9 cellular contexts compared by ENCODE assay signal in the genomic region with DNA sequence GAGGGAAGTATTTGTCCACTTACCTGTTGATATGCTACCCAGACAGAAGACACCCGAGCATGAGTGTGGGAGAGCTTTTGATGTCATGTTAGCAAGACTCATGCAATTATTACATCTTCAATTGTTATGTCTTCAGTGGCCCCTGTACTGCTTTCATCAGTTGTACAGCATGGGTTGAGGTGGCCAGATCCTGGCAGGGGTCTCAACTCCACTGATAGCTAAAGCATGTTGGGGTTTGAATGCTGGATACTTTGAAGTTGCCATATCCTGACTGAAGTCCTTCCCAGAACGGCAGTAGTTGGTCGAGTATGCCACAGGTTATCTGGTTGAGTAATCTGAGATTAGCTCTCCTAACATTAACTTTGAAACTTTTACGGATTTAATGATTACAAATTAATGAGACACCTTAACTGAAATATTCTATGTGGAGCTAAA. TPM values are rescaled to one million over a fixed set of nuclear protein-coding genes. Genes with fewer than 3 reads are reported as not detected.
DNase-seq lines count a peak whose midpoint lies in the region; ATAC-seq, FAIRE-seq and TF ChIP-seq lines count a peak whose summit lies in the region.
"Had no signal": no experiment of that assay in that cellular context is flagged by ENCODE, and none has a peak within 500 bp of the region (broad histone marks: within the 10 kb centered on the region; RNA-seq: fewer than 3 reads in every experiment).

No MANE protein-coding gene starts in this region.

- peaks cover 3% of the 10 kb centered on the region for H3K36me3 Mint-ChIP-seq in HFFc6 (ENCODE audit: low read depth)

- peak overlapping the region; percentile 91 for H3K27ac Mint-ChIP-seq in HFFc6

- peaks cover 32% of the 10 kb centered on the region; the same call in 2 of the 3 replicates for H3K36me3 ChIP-seq in K562 (ENCODE audit: control insufficient read depth, insufficient read depth, low read length)

- TF ChIP-seq EP300 in K562 (IDR thresholded peaks at IDR 0.05; ENCODE audit: low read length): no peak

- H3K27me3 Mint-ChIP-seq in HFFc6 (ENCODE audit: insufficient read depth): peaks cover 1% of the 10 kb centered on the region; the same call in 1 of the 2 replicates

- ATAC-seq in K562 (peak; percentile 9; the same call in 2 of the 3 replicates), HG03095 (IDR thresholded peaks at IDR 0.05; ENCODE audit: unreplicated experiment) (no peak), GM21737 (IDR thresholded peaks at IDR 0.05; ENCODE audit: unreplicated experiment) (no peak)

- H3K9me3 ChIP-seq in K562 (replicated peaks; ENCODE audit: control insufficient read depth, insufficient read depth, low read depth, low read length): no peaks in the 10 kb centered on the region
- no peaks in the 10 kb centered on the region for H3K9me3 ChIP-seq in mononuclear cell (ENCODE audit: low read depth, low read length)

- H3K9ac ChIP-seq in K562 (ENCODE audit: insufficient read depth in 1 of 2, low read depth in 2 of 2, low read length in 2 of 2): peak overlapping the region; percentile 77 to 84

- intact Hi-C loops in K562 (cut with micrococcal nuclease): no loop called here

- peak overlapping the region; percentile 18; the same call in 2 of the 3 replicates for H3K27ac ChIP-seq in K562 (ENCODE audit: extremely low read depth, low read depth, low read length)

- H3K4me3 ChIP-seq in K562 (peak overlapping the region; percentile 89), mononuclear cell (ENCODE audit: low read length) (peak overlapping the region; percentile 95)

- BruUV-seq in K562 (replicated peaks; lab: Mats Ljungman, UMichigan): TSS peak; percentile 48

- H4K20me1 ChIP-seq in K562 (replicated peaks; ENCODE audit: control insufficient read depth, insufficient read depth, low read length): peaks cover 4% of the 10 kb centered on the region

- DNase-seq in ACHN: peak; percentile 19
- no peak for DNase-seq in HFFc6
- peak in 1 of 4 experiments; percentile 22 for DNase-seq in K562 (ENCODE audit: extremely low read depth in 1 of 4, low spot score in 3 of 4)
- DNase-seq in NCI-H526 treated with DMSO at 0.1 percent for 48 hours (lab: John Stamatoyannopoulos, UW): no peak
- no peak for DNase-seq in activated effector memory CD4-positive, alpha-beta T cell treated with Interleukin-2 at 50 U/mL for 16 hours

- H3K4me1 ChIP-seq in K562 (replicated peaks in 1 of 2; ENCODE audit: control insufficient read depth in 2 of 2, insufficient read depth in 2 of 2, low read length in 2 of 2): peaks cover 6 to 13% of the 10 kb centered on the region in 2 experiments; a peak in 4 of 5 replicates
- peaks cover 45% of the 10 kb centered on the region for H3K4me1 ChIP-seq in mononuclear cell (ENCODE audit: insufficient read depth, low read length)

- H3K4me1 Mint-ChIP-seq in HFFc6 (ENCODE audit: low read depth): peaks cover 30% of the 10 kb centered on the region

- CTCF ChIA-PET in K562 (lab: Yijun Ruan, JAX; ENCODE audit: low intra/inter-chr PET ratio): no interaction called here

- H3K9me1 ChIP-seq in K562 (ENCODE audit: control insufficient read depth, insufficient read depth, low read length): no peaks in the 10 kb centered on the region

- H3K79me2 ChIP-seq in K562 (ENCODE audit: control insufficient read depth, insufficient read depth, low read length): peaks cover 66% of the 10 kb centered on the region

- H2AFZ ChIP-seq in K562 (ENCODE audit: low read depth, low read length): no peak overlapping the region

- H3K27me3 ChIP-seq in K562 (ENCODE audit: control insufficient read depth in 2 of 2, insufficient read depth in 2 of 2, low read length in 2 of 2) (no peaks in the 10 kb centered on the region), mononuclear cell (ENCODE audit: insufficient read depth, low read length) (no peaks in the 10 kb centered on the region)

- POLR2A ChIA-PET in K562 (lab: Yijun Ruan, JAX): interaction anchor here (1.1 to 1.6 kb wide), 3 partner anchors 9 to 475 kb away, joined by 3 to 5 read pairs (median 4); no protein-coding TSS in a partner anchor

- in situ Hi-C loops in ACHN (cut with HindIII; ENCODE audit: low pct_ligation_motif_present, low pct_unique_long_range_greater_than_20kb, low sequenced_read_pairs) (no loop called here), K562 (cut with MboI) (no loop called here)

- FAIRE-seq in K562 (lab: Jason Lieb, UNC): no peak
- FAIRE-seq: islet of Langerhans had no signal

- peak overlapping the region; percentile 86 for H3K4me3 Mint-ChIP-seq in HFFc6

- 3% methylated on average over 4 of the region's 4 CpGs for WGBS in K562 (ENCODE audit: insufficient coverage, low coverage, missing lambda C conversion rate)

- no peaks in the 10 kb centered on the region for H3K9me3 Mint-ChIP-seq in HFFc6

- no peak for TF ChIP-seq POLR2A in K562 (conservative IDR thresholded peaks at IDR 0.05)

- H3K4me2 ChIP-seq in K562 (ENCODE audit: insufficient read depth, low read length): peak overlapping the region; percentile 87

- TF ChIP-seq CTCF in HFFc6 (IDR thresholded peaks at IDR 0.05) (no peak), K562 (IDR thresholded peaks at IDR 0.05 in 2 of 3, conservative IDR thresholded peaks at IDR 0.05 in 1 of 3; ENCODE audit: insufficient read depth in 2 of 3, low read depth in 1 of 3, low read length in 3 of 3) (no peak)

- TF ChIP-seq RAD21 in K562 (CRISPR knock-in tag; conservative IDR thresholded peaks at IDR 0.05 in 1 of 2, IDR thresholded peaks at IDR 0.05 in 1 of 2): no peak

RNA-seq across cellular contexts. Expression of a gene that starts 1.2 kb away (rescaled TPM):
- total RNA-seq in HFFc6 (2021; fragmentation: NEBNext Ultra II Directional; extraction: Animal tissue kit (Norgen Biotek cat#: 25700)): 10 to 100 TPM; 30.0 to 39.9 (median 36.9) TPM
- total RNA-seq in K562 (2011; cell fraction: chromatin; rRNA removed; ENCODE audit: low replicate concordance): 36.0 and 88.9 TPM in 2 replicates
- total RNA-seq in K562 (2011; cell fraction: nucleolus; rRNA removed): 19.5 and 24.9 TPM in 2 replicates
- total RNA-seq in K562 (2011; cell fraction: nucleoplasm; rRNA removed): 49.1 and 66.4 TPM in 2 replicates
- total RNA-seq in K562 (2014; rRNA removed) (28.3 and 28.9 TPM in 2 replicates), K562 (2014; rRNA removed; fragmentation: Illumina TruSeq; extraction: Trizol) (74.1 and 81.4 TPM in 2 replicates), K562 (2015; rRNA removed; fragmentation: Illumina TruSeq; extraction: Trizol) (49.9 and 54.3 TPM in 2 replicates), K562 (2021) (46.7 and 47.8 TPM in 2 replicates), mononuclear cell (10.1 TPM)
- polyA plus RNA-seq in K562 (2011; rRNA removed) (149 and 195 TPM in 2 replicates), K562 (2014; fragmentation: Illumina TruSeq; extraction: Trizol) (51.5 and 54.2 TPM in 2 replicates), K562 (2014; fragmentation: Nextera tagmentation; extraction: Ambion mirVana) (10 to 100 TPM; 10.9 to 15.1 TPM), K562 (2014; rRNA removed) (54.7 and 57.6 TPM in 2 replicates)
- polyA plus RNA-seq in K562 (2011; cell fraction: cytosol; rRNA removed): 61.1 and 133 TPM in 2 replicates
- 40.1 and 97.3 TPM in 2 replicates for polyA plus RNA-seq in K562 (2011; cell fraction: nucleus; rRNA removed)
- polyA plus RNA-seq in K562 (2012): 36.6 and 43.0 TPM in 2 replicates
- 87.3 and 128 TPM in 2 replicates for polyA minus RNA-seq in K562 (2011; rRNA and poly(A)+ RNA removed)
- 24.5 and 28.9 TPM in 2 replicates for polyA minus RNA-seq in K562 (2011; cell fraction: cytosol; rRNA and poly(A)+ RNA removed)
- 13.7 and 29.1 TPM in 2 replicates for polyA minus RNA-seq in K562 (2011; cell fraction: nucleus; rRNA and poly(A)+ RNA removed)

RNA-seq across cellular contexts. Expression of a gene that starts 46.7 kb away (rescaled TPM):
- under 1 TPM in 2 of 6 experiments, not detected in 4; 0.09 to 0.10 TPM for total RNA-seq in HFFc6 (2021; fragmentation: NEBNext Ultra II Directional; extraction: Animal tissue kit (Norgen Biotek cat#: 25700))
- not detected in 2 replicates for total RNA-seq in K562 (2011; cell fraction: chromatin; rRNA removed; ENCODE audit: low replicate concordance)
- total RNA-seq in K562 (2011; cell fraction: nucleolus; rRNA removed): not detected in 2 replicates
- not detected in 2 replicates for total RNA-seq in K562 (2011; cell fraction: nucleoplasm; rRNA removed)
- total RNA-seq in K562 (2014; rRNA removed) (not detected in 2 replicates), K562 (2014; rRNA removed; fragmentation: Illumina TruSeq; extraction: Trizol) (not detected in 2 replicates), K562 (2015; rRNA removed; fragmentation: Illumina TruSeq; extraction: Trizol) (not detected in 2 replicates), K562 (2021) (not detected in 2 replicates), mononuclear cell (not detected)
- polyA plus RNA-seq in K562 (2011; rRNA removed) (not detected in 2 replicates), K562 (2014; fragmentation: Illumina TruSeq; extraction: Trizol) (not detected in 2 replicates), K562 (2014; fragmentation: Nextera tagmentation; extraction: Ambion mirVana) (not detected), K562 (2014; rRNA removed) (not detected in 2 replicates)
- not detected in 2 replicates for polyA plus RNA-seq in K562 (2011; cell fraction: cytosol; rRNA removed)
- not detected in 2 replicates for polyA plus RNA-seq in K562 (2011; cell fraction: nucleus; rRNA removed)
- polyA plus RNA-seq in K562 (2012): 0.04 TPM in 1 of 2 replicates, not detected in the other
- not detected in 2 replicates for polyA minus RNA-seq in K562 (2011; rRNA and poly(A)+ RNA removed)
- polyA minus RNA-seq in K562 (2011; cell fraction: cytosol; rRNA and poly(A)+ RNA removed): not detected in 2 replicates
- not detected in 2 replicates for polyA minus RNA-seq in K562 (2011; cell fraction: nucleus; rRNA and poly(A)+ RNA removed)

RNA-seq across cellular contexts. Expression of a gene that starts 56.7 kb away (rescaled TPM):
- total RNA-seq in HFFc6 (2021; fragmentation: NEBNext Ultra II Directional; extraction: Animal tissue kit (Norgen Biotek cat#: 25700)): 10 to 100 TPM in 5 of 6 experiments, 1 to 10 TPM in 1; 7.6 to 14.2 (median 13.8) TPM
- 15.0 and 59.9 TPM in 2 replicates for total RNA-seq in K562 (2011; cell fraction: chromatin; rRNA removed; ENCODE audit: low replicate concordance)
- total RNA-seq in K562 (2011; cell fraction: nucleolus; rRNA removed): 6.3 and 9.6 TPM in 2 replicates
- 15.5 and 18.9 TPM in 2 replicates for total RNA-seq in K562 (2011; cell fraction: nucleoplasm; rRNA removed)
- 19.3 and 22.5 TPM in 2 replicates for total RNA-seq in K562 (2014; rRNA removed)
- total RNA-seq in K562 (2014; rRNA removed; fragmentation: Illumina TruSeq; extraction: Trizol): 43.8 and 46.2 TPM in 2 replicates
- total RNA-seq in K562 (2015; rRNA removed; fragmentation: Illumina TruSeq; extraction: Trizol): 35.1 and 37.4 TPM in 2 replicates
- 21.5 and 21.8 TPM in 2 replicates for total RNA-seq in K562 (2021)
- polyA plus RNA-seq in K562 (2011; rRNA removed): 38.1 and 43.2 TPM in 2 replicates
- polyA plus RNA-seq in K562 (2011; cell fraction: cytosol; rRNA removed): 5.4 and 15.5 TPM in 2 replicates
- 21.4 and 36.2 TPM in 2 replicates for polyA plus RNA-seq in K562 (2011; cell fraction: nucleus; rRNA removed)
- polyA plus RNA-seq in K562 (2012): 18.8 and 18.9 TPM in 2 replicates
- polyA plus RNA-seq in K562 (2014; fragmentation: Illumina TruSeq; extraction: Trizol): 31.6 and 35.0 TPM in 2 replicates
- 1 to 10 TPM; 4.5 to 9.0 TPM for polyA plus RNA-seq in K562 (2014; fragmentation: Nextera tagmentation; extraction: Ambion mirVana)
- 25.4 and 30.5 TPM in 2 replicates for polyA plus RNA-seq in K562 (2014; rRNA removed)
- polyA minus RNA-seq in K562 (2011; rRNA and poly(A)+ RNA removed): 30.4 and 40.8 TPM in 2 replicates
- 10.7 and 11.6 TPM in 2 replicates for polyA minus RNA-seq in K562 (2011; cell fraction: cytosol; rRNA and poly(A)+ RNA removed)
- polyA minus RNA-seq in K562 (2011; cell fraction: nucleus; rRNA and poly(A)+ RNA removed): 8.5 and 18.7 TPM in 2 replicates
- 2.0 TPM for total RNA-seq in mononuclear cell

RNA-seq across cellular contexts. Expression of a gene that starts 56.8 kb away (rescaled TPM):
- total RNA-seq in HFFc6 (2021; fragmentation: NEBNext Ultra II Directional; extraction: Animal tissue kit (Norgen Biotek cat#: 25700)): 10 to 100 TPM; 15.2 to 19.8 (median 18.0) TPM
- total RNA-seq in K562 (2011; cell fraction: chromatin; rRNA removed; ENCODE audit: low replicate concordance): 5.0 and 7.8 TPM in 2 replicates
- total RNA-seq in K562 (2011; cell fraction: nucleolus; rRNA removed): 2.7 and 2.9 TPM in 2 replicates
- 3.4 and 7.2 TPM in 2 replicates for total RNA-seq in K562 (2011; cell fraction: nucleoplasm; rRNA removed)
- total RNA-seq in K562 (2014; rRNA removed) (15.8 and 17.9 TPM in 2 replicates), K562 (2014; rRNA removed; fragmentation: Illumina TruSeq; extraction: Trizol) (15.6 and 17.0 TPM in 2 replicates), K562 (2015; rRNA removed; fragmentation: Illumina TruSeq; extraction: Trizol) (15.0 and 16.8 TPM in 2 replicates), K562 (2021) (12.8 and 14.4 TPM in 2 replicates), mononuclear cell (5.2 TPM)
- polyA plus RNA-seq in K562 (2011; rRNA removed) (10.8 and 11.3 TPM in 2 replicates), K562 (2014; fragmentation: Illumina TruSeq; extraction: Trizol) (19.4 and 21.3 TPM in 2 replicates), K562 (2014; fragmentation: Nextera tagmentation; extraction: Ambion mirVana) (10 to 100 TPM; 10.6 to 13.5 TPM), K562 (2014; rRNA removed) (16.9 and 19.6 TPM in 2 replicates)
- 2.8 and 5.3 TPM in 2 replicates for polyA plus RNA-seq in K562 (2011; cell fraction: cytosol; rRNA removed)
- polyA plus RNA-seq in K562 (2011; cell fraction: nucleus; rRNA removed): 6.0 and 6.8 TPM in 2 replicates
- polyA plus RNA-seq in K562 (2012): 8.9 and 12.8 TPM in 2 replicates
- polyA minus RNA-seq in K562 (2011; rRNA and poly(A)+ RNA removed): 9.9 and 13.3 TPM in 2 replicates
- polyA minus RNA-seq in K562 (2011; cell fraction: cytosol; rRNA and poly(A)+ RNA removed): 3.5 and 4.5 TPM in 2 replicates
- polyA minus RNA-seq in K562 (2011; cell fraction: nucleus; rRNA and poly(A)+ RNA removed): 2.3 and 4.7 TPM in 2 replicates
